8 cellular contexts compared by ENCODE assay signal in genomic region chr2:109760265-109760986, GRCh38. TPM values are rescaled to one million over a fixed set of nuclear protein-coding genes. Genes with fewer than 3 reads are reported as not detected.
DNase-seq lines count a peak whose midpoint lies in the region; ATAC-seq, FAIRE-seq and TF ChIP-seq lines count a peak whose summit lies in the region.
"Not testable (repeated sequence)": the region's sequence is repeated elsewhere in the genome, so short reads cannot be mapped to it uniquely, and the experiment has no call there.

No MANE protein-coding gene starts in this region.

- H3K4me2 ChIP-seq in H1 (ENCODE audit: insufficient read depth in 1 of 2, low read depth in 2 of 2, low read length in 2 of 2), result peak overlapping the region; percentile 46 to 49; a peak in 2 of 4 replicates

- FAIRE-seq in H1 (lab: Jason Lieb, UNC), result not testable (repeated sequence)

- H3K4me3 Mint-ChIP-seq in Caco-2 (ENCODE audit: unreplicated experiment), result peak overlapping the region; percentile 42
- H3K4me3 Mint-ChIP-seq in activated T-cell treated with anti-CD3 and anti-CD28 coated beads, Interleukin-2, amount 50 U/mL, for 4 hours, result peak overlapping the region; percentile 50
- H3K4me3 Mint-ChIP-seq in natural killer cell, result not testable (repeated sequence)

- not testable (repeated sequence) for H2AFZ ChIP-seq in H1 (ENCODE audit: low read length)

- not testable (repeated sequence) for H2BK20ac ChIP-seq in H1 (ENCODE audit: low read length)

- H3K23me2 ChIP-seq in H1 (ENCODE audit: low read depth, low read length), result not testable (repeated sequence)

- H3K4me3 ChIP-seq in Caco-2 (ENCODE audit: low read depth, low read length), result peak overlapping the region; percentile 24
- peak overlapping the region in 1 of 2 experiments; percentile 26; a peak in 2 of 4 replicates for H3K4me3 ChIP-seq in Panc1 (ENCODE audit: low read depth in 2 of 2, low read length in 2 of 2)
- peak overlapping the region in 2 of 4 experiments; percentile 20 to 45; a peak in 3 of 8 replicates for H3K4me3 ChIP-seq in H1 (ENCODE audit: extremely low read depth in 1 of 4, insufficient read depth in 2 of 4, low read depth in 3 of 4, low read length in 4 of 4)
- peak overlapping the region; percentile 35 for H3K4me3 ChIP-seq in right cardiac atrium (ENCODE audit: low read length)
- peak overlapping the region in 1 of 4 donors; percentile 23 for H3K4me3 ChIP-seq in gastrocnemius medialis
- peak overlapping the region in 3 of 4 donors; percentile 10 to 26 (median 13) for H3K4me3 ChIP-seq in upper lobe of left lung

- H3K79me2 ChIP-seq in H1 (ENCODE audit: control insufficient read depth in 1 of 2, insufficient read depth in 2 of 2, low read length in 2 of 2), result not testable (repeated sequence)

- not testable (repeated sequence) for H2BK5ac ChIP-seq in H1 (ENCODE audit: low read depth, low read length)

- ATAC-seq in Panc1 (peak; percentile 88), right cardiac atrium (peak; percentile 56 to 65), natural killer cell (peak; percentile 30 to 45 (median 40)), gastrocnemius medialis (peak; percentile 27 to 51), upper lobe of left lung (ENCODE audit: low FRiP score in 2 of 2) (peak in 1 of 2 donors; percentile 23)
- peak; percentile 55 to 72 for ATAC-seq in activated T-cell treated with anti-CD3 and anti-CD28 coated beads, Interleukin-2, amount 50 U/mL, for 4 hours

- H3K18ac ChIP-seq in H1 (ENCODE audit: extremely low read depth, low read length), result not testable (repeated sequence)

- H4K8ac ChIP-seq in H1 (ENCODE audit: extremely low read depth, insufficient read depth, low read length), result not testable (repeated sequence)

- H3K23ac ChIP-seq in H1 (ENCODE audit: insufficient read length), result not testable (repeated sequence)

- not testable (repeated sequence) for TF ChIP-seq CTCF in Caco-2 (IDR thresholded peaks at IDR 0.05; ENCODE audit: insufficient read depth in 1 of 2, low read depth in 1 of 2, low read length in 1 of 2, severe bottlenecking in 1 of 2, unreplicated experiment in 1 of 2); Panc1 (IDR thresholded peaks at IDR 0.05); H1 (IDR thresholded peaks at IDR 0.05; ENCODE audit: control extremely low read depth in 1 of 3, insufficient read depth in 1 of 3, low read depth in 1 of 3, low read length in 3 of 3); natural killer cell (IDR thresholded peaks at IDR 0.05); gastrocnemius medialis (IDR thresholded peaks at IDR 0.05 in 4 of 5, conservative IDR thresholded peaks at IDR 0.05 in 1 of 5); upper lobe of left lung (IDR thresholded peaks at IDR 0.05)

- intact Hi-C loops in Caco-2 (cut with micrococcal nuclease; ENCODE audit: unreplicated experiment); Panc1 (cut with micrococcal nuclease; ENCODE audit: unreplicated experiment); right cardiac atrium (cut with DNase I); natural killer cell (cut with micrococcal nuclease); gastrocnemius medialis (cut with DNase I; ENCODE audit: low total_unique reads): not testable (repeated sequence)

- in situ Hi-C loops in Panc1 (cut with HindIII; ENCODE audit: low pct_unique_long_range_greater_than_20kb, low sequenced_read_pairs); gastrocnemius medialis (cut with MboI; ENCODE audit: low sequenced_read_pairs in 4 of 4): not testable (repeated sequence)

- not testable (repeated sequence) for H2BK120ac ChIP-seq in H1 (replicated peaks; ENCODE audit: low read depth, low read length)

- H3K56ac ChIP-seq in H1 (replicated peaks; ENCODE audit: insufficient read length, low read depth, low read length), result not testable (repeated sequence)

- not testable (repeated sequence) for H3K36me3 Mint-ChIP-seq in Caco-2 (ENCODE audit: insufficient read depth, unreplicated experiment); activated T-cell treated with anti-CD3 and anti-CD28 coated beads, Interleukin-2, amount 50 U/mL, for 4 hours (ENCODE audit: insufficient read depth); natural killer cell

- not testable (repeated sequence) for H3K4me1 ChIP-seq in Caco-2; Panc1 (ENCODE audit: control insufficient read depth, insufficient read depth, low read length); H1 (replicated peaks in 1 of 4; ENCODE audit: control insufficient read depth in 3 of 4, insufficient read depth in 4 of 4, low read length in 3 of 4); right cardiac atrium (ENCODE audit: control insufficient read depth, insufficient read depth, low read length); gastrocnemius medialis; upper lobe of left lung

- DNase-seq in Caco-2, result peak in 1 of 2 experiments; percentile 21
- DNase-seq in Panc1 (ENCODE audit: low read depth, low spot score); natural killer cell; gastrocnemius medialis: not testable (repeated sequence)
- DNase-seq in activated T-cell treated with anti-CD3 and anti-CD28 coated beads, Interleukin-2, amount 50 U/mL, for 4 hours, result peak; percentile 10
- DNase-seq in H1 (ENCODE audit: low read depth in 1 of 2, low spot score in 2 of 2), result peak in 1 of 2 experiments; percentile 51
- DNase-seq in right cardiac atrium, result peak; percentile 5 to 31 (median 25)
- peak in 1 of 2 donors; percentile 81 for DNase-seq in upper lobe of left lung

- not testable (repeated sequence) for TF ChIP-seq RAD21 in H1 (IDR thresholded peaks at IDR 0.05 in 1 of 2, conservative IDR thresholded peaks at IDR 0.05 in 1 of 2; ENCODE audit: low read depth in 2 of 2, low read length in 2 of 2)

- H3K27me3 ChIP-seq in Caco-2 (replicated peaks; ENCODE audit: control insufficient read depth, insufficient read depth, low read length); Panc1 (ENCODE audit: control insufficient read depth, insufficient read depth, low read length); H1 (replicated peaks in 1 of 4; ENCODE audit: control insufficient read depth in 3 of 4, extremely low read depth in 1 of 4, insufficient read depth in 3 of 4, low read length in 3 of 4); right cardiac atrium (ENCODE audit: control insufficient read depth, insufficient read depth); gastrocnemius medialis; upper lobe of left lung: not testable (repeated sequence)

- not testable (repeated sequence) for H2AK5ac ChIP-seq in H1 (ENCODE audit: low read depth, low read length)

- 0% methylated on average over 3 of the region's 102 CpGs; no CpG with 5 or more reads in 1 of the 2 experiments for whole genome bisulfite sequencing in H1 (ENCODE audit: extremely low coverage in 1 of 2, insufficient coverage in 1 of 2, insufficient read length in 1 of 2, insufficient replicate concordance in 2 of 2, low coverage in 1 of 2, low lambda C conversion rate in 2 of 2, missing lambda C conversion rate in 1 of 2), 2 experiments
- whole genome bisulfite sequencing in right cardiac atrium, result 3% methylated on average over 67 of the region's 102 CpGs
- WGBS in upper lobe of left lung, 2 donors, result 0% methylated on average over 1 of the region's 102 CpGs; no CpG with 5 or more reads in 1 of the 2 donors

- BruUV-seq in Caco-2 (replicated peaks; lab: Mats Ljungman, UMichigan); Panc1 (replicated peaks; lab: Mats Ljungman, UMichigan): not testable (repeated sequence)

- CTCF ChIA-PET in Caco-2 (lab: Charles Lee); Panc1 (lab: Charles Lee); H1 (lab: Charles Lee; ENCODE audit: partially characterized antibody): not testable (repeated sequence)

- not testable (repeated sequence) for H2BK15ac ChIP-seq in H1 (ENCODE audit: low read length)

- TF ChIP-seq POLR2A in H1 (IDR thresholded peaks at IDR 0.05; ENCODE audit: control extremely low read depth in 1 of 2, low read depth in 2 of 2, low read length in 2 of 2); gastrocnemius medialis (IDR thresholded peaks at IDR 0.05); upper lobe of left lung (IDR thresholded peaks at IDR 0.05): not testable (repeated sequence)

- H4K5ac ChIP-seq in H1 (ENCODE audit: insufficient read length, low read depth, low read length), result not testable (repeated sequence)

- H2BK12ac ChIP-seq in H1 (ENCODE audit: low read depth, low read length), result not testable (repeated sequence)

- not testable (repeated sequence) for TF ChIP-seq EP300 in H1 (IDR thresholded peaks at IDR 0.05; ENCODE audit: borderline replicate concordance in 1 of 2, low read depth in 2 of 2, low read length in 2 of 2); upper lobe of left lung (IDR thresholded peaks at IDR 0.05)

- H3K36me3 ChIP-seq in Caco-2 (ENCODE audit: control insufficient read depth, insufficient read depth, low read length); Panc1 (ENCODE audit: control insufficient read depth, insufficient read depth, low read length); H1 (ENCODE audit: control insufficient read depth in 2 of 4, insufficient read depth in 4 of 4, low read length in 3 of 4); gastrocnemius medialis; upper lobe of left lung: not testable (repeated sequence)

- H3K4me1 Mint-ChIP-seq in Caco-2 (ENCODE audit: low read depth, unreplicated experiment); activated T-cell treated with anti-CD3 and anti-CD28 coated beads, Interleukin-2, amount 50 U/mL, for 4 hours (ENCODE audit: low read depth); natural killer cell: not testable (repeated sequence)

- H3K9me3 ChIP-seq in Caco-2; Panc1 (ENCODE audit: control insufficient read depth, insufficient read depth, low read depth, low read length); H1 (ENCODE audit: insufficient read depth in 2 of 2, low read depth in 1 of 2, low read length in 1 of 2); right cardiac atrium (ENCODE audit: control insufficient read depth, low read length); gastrocnemius medialis; upper lobe of left lung: not testable (repeated sequence)

- not testable (repeated sequence) for H3K14ac ChIP-seq in H1 (ENCODE audit: insufficient read length)

- not testable (repeated sequence) for H3K4ac ChIP-seq in H1 (replicated peaks; ENCODE audit: insufficient read length, low read depth, low read length)

- not testable (repeated sequence) for H3K9ac ChIP-seq in H1 (replicated peaks in 1 of 4; ENCODE audit: extremely low read depth in 1 of 4, low read depth in 3 of 4, low read length in 3 of 4)

- H3K79me1 ChIP-seq in H1 (ENCODE audit: low read depth, low read length), result not testable (repeated sequence)

- H3K27me3 Mint-ChIP-seq in Caco-2 (ENCODE audit: insufficient read depth, unreplicated experiment); activated T-cell treated with anti-CD3 and anti-CD28 coated beads, Interleukin-2, amount 50 U/mL, for 4 hours (ENCODE audit: low read depth); natural killer cell (ENCODE audit: low read depth in 2 of 2): not testable (repeated sequence)

- H3K27ac Mint-ChIP-seq in Caco-2 (ENCODE audit: unreplicated experiment); natural killer cell: not testable (repeated sequence)

- H4K91ac ChIP-seq in H1 (replicated peaks; ENCODE audit: insufficient read length, low read length), result not testable (repeated sequence)

- POLR2A ChIA-PET in Caco-2 (lab: Charles Lee); Panc1 (lab: Charles Lee); H1 (lab: Charles Lee; ENCODE audit: partially characterized antibody): not testable (repeated sequence)

- H3K9me3 Mint-ChIP-seq in Caco-2 (ENCODE audit: unreplicated experiment); activated T-cell treated with anti-CD3 and anti-CD28 coated beads, Interleukin-2, amount 50 U/mL, for 4 hours; natural killer cell: not testable (repeated sequence)

- not testable (repeated sequence) for H3K27ac ChIP-seq in Panc1 (ENCODE audit: low read length); H1 (ENCODE audit: low read depth, low read length); right cardiac atrium (ENCODE audit: low read length); gastrocnemius medialis; upper lobe of left lung

- not testable (repeated sequence) for H4K20me1 ChIP-seq in H1 (replicated peaks in 1 of 2; ENCODE audit: control insufficient read depth in 1 of 2, insufficient read depth in 2 of 2, low read length in 2 of 2)

RNA-seq across cellular contexts. Expression of gene RGPD5, which starts 33.7 kb away (rescaled TPM):
- total RNA-seq in Caco-2 (2022) (62.0 TPM in 2 replicates), Panc1 (2021; ENCODE audit: unreplicated experiment) (97.9 TPM), right cardiac atrium (10 to 100 TPM; 27.9 to 48.3 (median 44.3) TPM), natural killer cell (100 to 1,000 TPM; 110 to 166 (median 111) TPM), gastrocnemius medialis (10 to 100 TPM in 2 of 4 donors, 1 to 10 TPM in 2; 7.7 to 41.5 (median 11.5) TPM), upper lobe of left lung (100 to 1,000 TPM in 1 of 6 donors, 10 to 100 TPM in 4, 1 to 10 TPM in 1; 9.1 to 270 (median 34.6) TPM)
- polyA plus RNA-seq in Panc1 (2012; ENCODE audit: insufficient read length), result 18.3 TPM
- total RNA-seq in activated T-cell treated with anti-CD3 and anti-CD28 coated beads, Interleukin-2, amount 50 U/mL, for 4 hours, result 10 to 100 TPM; 27.8 to 42.9 (median 37.5) TPM
- 22.6 and 26.1 TPM in 2 replicates for total RNA-seq in H1 (2021; fragmentation: NEBNext Ultra II Directional; extraction: Animal tissue kit (Norgen Biotek cat#: 25700))
- polyA plus RNA-seq in H1 (2011; rRNA removed) (2.7 and 2.9 TPM in 2 replicates), right cardiac atrium (8.9 TPM)
- polyA plus RNA-seq in H1 (2011; cell fraction: cytosol; rRNA removed), result 5.1 TPM
- 8.1 TPM for polyA plus RNA-seq in H1 (2011; cell fraction: nucleus; rRNA removed)
- 2.7 to 8.4 TPM (median 5.9 TPM) in 4 replicates for polyA plus RNA-seq in H1 (2012, experiment 1 of 2)
- polyA plus RNA-seq in H1 (2012, experiment 2 of 2), result 0.09 TPM
- 7.0 TPM for polyA plus RNA-seq in H1 (2013, experiment 1 of 2)
- 9.7 TPM for polyA plus RNA-seq in H1 (2013, experiment 2 of 2)
- 10.2 and 22.4 TPM in 2 replicates for polyA minus RNA-seq in H1 (2011; rRNA and poly(A)+ RNA removed)
- polyA minus RNA-seq in H1 (2011; cell fraction: cytosol; rRNA and poly(A)+ RNA removed), result 17.0 TPM
- polyA minus RNA-seq in H1 (2011; cell fraction: nucleus; rRNA and poly(A)+ RNA removed), result 32.8 TPM
